ENCODE assay signal across 16 cellular contexts in genomic region chr1:225941220-225941948, GRCh38. TPM values are rescaled to one million over a fixed set of nuclear protein-coding genes. Genes with fewer than 3 reads are reported as not detected.
DNase-seq lines count a peak whose midpoint lies in the region; ATAC-seq and TF ChIP-seq lines count a peak whose summit lies in the region.
"Had no signal": no experiment of that assay in that cellular context is flagged by ENCODE, and none has a peak within 500 bp of the region (broad histone marks: within the 10 kb centered on the region; RNA-seq: fewer than 3 reads in every experiment).

Gene LEFTY2 (minus strand): TSS chr1:225941220. CDS start chr1:225941140, 80 bp downstream.

- intact Hi-C loops in Right ventricle myocardium inferior (cut with DNase I) (no loop called here), cardiac septum (cut with DNase I) (no loop called here), dorsolateral prefrontal cortex (cut with DNase I) (no loop called here)

- no peak within 1 kb of the TSS for H3K27ac Mint-ChIP-seq in glutamatergic neuron (ENCODE audit: unreplicated experiment)
- H3K27ac Mint-ChIP-seq: activated T-helper 17 cell treated with anti-CD3 and anti-CD28 coated beads, Interleukin-2, amount 50 U/mL, for 72 hours had no signal

- H3K4me1 Mint-ChIP-seq in glutamatergic neuron (ENCODE audit: low read depth, unreplicated experiment) = peaks cover 9% of the 10 kb centered on the region
- H3K4me1 Mint-ChIP-seq: activated T-helper 17 cell treated with anti-CD3 and anti-CD28 coated beads, Interleukin-2, amount 50 U/mL, for 72 hours had no signal

- H3K27ac ChIP-seq in neuronal stem cell (replicated peaks; ENCODE audit: low read length) (no peak within 1 kb of the TSS), dorsolateral prefrontal cortex (no peak within 1 kb of the TSS)
- H3K27ac ChIP-seq: foreskin keratinocyte had no signal

- H3K9me3 Mint-ChIP-seq in glutamatergic neuron (ENCODE audit: unreplicated experiment) = peaks cover 3% of the 10 kb centered on the region
- H3K9me3 Mint-ChIP-seq: activated T-helper 17 cell treated with anti-CD3 and anti-CD28 coated beads, Interleukin-2, amount 50 U/mL, for 72 hours had no signal

- no peak for TF ChIP-seq CTCF in glutamatergic neuron (IDR thresholded peaks at IDR 0.05; ENCODE audit: partially characterized antibody, unreplicated experiment)
- no peak for TF ChIP-seq CTCF in omental fat pad (IDR thresholded peaks at IDR 0.05)
- TF ChIP-seq CTCF in dorsolateral prefrontal cortex (IDR thresholded peaks at IDR 0.05 in 54 of 56, conservative IDR thresholded peaks at IDR 0.05 in 2 of 56; ENCODE audit: low read depth in 1 of 56, partially characterized antibody in 56 of 56) = no peak

- no peaks in the 10 kb centered on the region for H3K79me1 ChIP-seq in neuronal stem cell (ENCODE audit: low read depth, low read length)

- no peak within 1 kb of the TSS for H3K4me2 ChIP-seq in neuronal stem cell (ENCODE audit: insufficient read depth, low read length, poor library complexity, severe bottlenecking)

- no peaks in the 10 kb centered on the region for H3K9me3 ChIP-seq in neuronal stem cell (replicated peaks in 1 of 2; ENCODE audit: control insufficient read depth in 2 of 2, insufficient read depth in 1 of 2, low read depth in 1 of 2, low read length in 2 of 2)

- H2AK5ac ChIP-seq in neuronal stem cell (ENCODE audit: low read depth, low read length) = peak within 1 kb of the TSS; percentile 12

- WGBS in neuronal stem cell (ENCODE audit: extremely low coverage in 2 of 2, insufficient read length in 2 of 2, insufficient replicate concordance in 1 of 2), 2 donors = no CpG with 5 or more reads among the region's 6 CpGs

- H3K36me3 ChIP-seq in neuronal stem cell (replicated peaks in 1 of 2; ENCODE audit: control insufficient read depth in 2 of 2, insufficient read depth in 2 of 2, low read length in 2 of 2) = no peaks in the 10 kb centered on the region

- peak within 1 kb of the TSS; percentile 27 for H2BK12ac ChIP-seq in neuronal stem cell (ENCODE audit: low read length)

- H3K14ac ChIP-seq in neuronal stem cell (ENCODE audit: low read length) = peak within 1 kb of the TSS; percentile 39

- no peak for DNase-seq in Right ventricle myocardium inferior (ENCODE audit: missing footprints)
- no peak for DNase-seq in cardiac septum (ENCODE audit: low spot score)
- peak; percentile 24 for DNase-seq in glutamatergic neuron
- no peak for DNase-seq in neuronal stem cell (ENCODE audit: low spot score)
- DNase-seq in omental fat pad (ENCODE audit: low spot score) = no peak
- no peak for DNase-seq in NCI-H2171 (lab: John Stamatoyannopoulos, UW)
- no peak for DNase-seq in dorsolateral prefrontal cortex
- DNase-seq: 8988T; effector memory CD4-positive, alpha-beta T cell; foreskin keratinocyte; GF-D8 had no signal

- H3K4me3 ChIP-seq in neuronal stem cell (ENCODE audit: low read length in 2 of 2) = peak within 1 kb of the TSS in 1 of 2 donors; percentile 26
- no peak within 1 kb of the TSS for H3K4me3 ChIP-seq in dorsolateral prefrontal cortex

- peak within 1 kb of the TSS; percentile 26 for H2BK120ac ChIP-seq in neuronal stem cell (ENCODE audit: low read depth, low read length)

- H3K9ac ChIP-seq in neuronal stem cell (ENCODE audit: low read depth, low read length, poor library complexity) = no peak within 1 kb of the TSS

- H2BK15ac ChIP-seq in neuronal stem cell (ENCODE audit: low read length) = no peak within 1 kb of the TSS

- no peak within 1 kb of the TSS for H2BK5ac ChIP-seq in neuronal stem cell (ENCODE audit: low read length)

- H3K4me3 Mint-ChIP-seq in glutamatergic neuron (ENCODE audit: unreplicated experiment) = no peak within 1 kb of the TSS
- H3K4me3 Mint-ChIP-seq: activated T-helper 17 cell treated with anti-CD3 and anti-CD28 coated beads, Interleukin-2, amount 50 U/mL, for 72 hours had no signal

- peaks cover 0 to 11% (median 7%) of the 10 kb centered on the region in 3 experiments for H3K27me3 ChIP-seq in neuronal stem cell (ENCODE audit: control insufficient read depth in 3 of 3, insufficient read depth in 3 of 3, low read depth in 1 of 3, low read length in 3 of 3)
- peaks cover 0 to 5% (median 0%) of the 10 kb centered on the region in 45 donors for H3K27me3 ChIP-seq in dorsolateral prefrontal cortex

- no peak within 1 kb of the TSS for H4K8ac ChIP-seq in neuronal stem cell (ENCODE audit: low read depth, low read length)

- peak within 1 kb of the TSS; percentile 100 for H3K23ac ChIP-seq in neuronal stem cell (ENCODE audit: low read depth, low read length, poor library complexity)

- H2AFZ ChIP-seq in neuronal stem cell (ENCODE audit: low read length) = peak within 1 kb of the TSS; percentile 15

- H3K4ac ChIP-seq in neuronal stem cell (ENCODE audit: low read length) = no peak within 1 kb of the TSS

- peak within 1 kb of the TSS; percentile 79 for H3K18ac ChIP-seq in neuronal stem cell (ENCODE audit: low read length)

- H4K91ac ChIP-seq in neuronal stem cell (ENCODE audit: low read depth, low read length, poor library complexity) = no peak within 1 kb of the TSS

- peaks cover 31 to 34% of the 10 kb centered on the region in 2 donors for H3K4me1 ChIP-seq in neuronal stem cell (ENCODE audit: control insufficient read depth in 2 of 2, insufficient read depth in 1 of 2, low read depth in 1 of 2, low read length in 2 of 2)
- H3K4me1 ChIP-seq: foreskin keratinocyte had no signal

- peak; percentile 43 for ATAC-seq in Right ventricle myocardium inferior
- ATAC-seq in omental fat pad (ENCODE audit: low FRiP score) = no peak
- no peak for ATAC-seq in HG03095 (IDR thresholded peaks at IDR 0.05; ENCODE audit: unreplicated experiment)
- ATAC-seq: activated T-helper 17 cell treated with anti-CD3 and anti-CD28 coated beads, Interleukin-2, amount 50 U/mL, for 72 hours; foreskin keratinocyte had no signal

- no peaks in the 10 kb centered on the region for H3K36me3 Mint-ChIP-seq in glutamatergic neuron (ENCODE audit: unreplicated experiment)

- peaks cover 4% of the 10 kb centered on the region for H3K27me3 Mint-ChIP-seq in glutamatergic neuron (ENCODE audit: unreplicated experiment)

RNA-seq across cellular contexts. Expression of gene LEFTY2, which starts in this region (rescaled TPM):
- total RNA-seq in Right ventricle myocardium inferior = 0.19 TPM
- 0.65 TPM for total RNA-seq in cardiac septum
- 5.0 TPM for total RNA-seq in glutamatergic neuron (ENCODE audit: unreplicated experiment)
- polyA plus RNA-seq in neuronal stem cell (2013, experiment 1 of 2) = 0.11 TPM
- polyA plus RNA-seq in neuronal stem cell (2013, experiment 2 of 2) = 0.10 TPM
- 1 to 10 TPM in 1 of 4 donors, under 1 TPM in 2, not detected in 1; 0.36 to 4.5 (median 0.63) TPM for total RNA-seq in omental fat pad
- 1 to 10 TPM in 6 of 120 experiments, under 1 TPM in 12, not detected in 102; 0.23 to 2.2 (median 0.41) TPM for total RNA-seq in dorsolateral prefrontal cortex
- total RNA-seq: activated T-helper 17 cell treated with anti-CD3 and anti-CD28 coated beads, Interleukin-2, amount 50 U/mL, for 72 hours; foreskin keratinocyte; NCI-H460; T-helper 2 cell treated with Interferon-gamma antibody and Interleukin-4, amounts not matched to agents 100 ng/mL and 5 ng/mL, for 36 hours had no signal
- polyA plus RNA-seq: foreskin keratinocyte, keratinocyte had no signal

Comparison
In these comparisons a context has a peak if more than half of its experiments do, and no peak if none do; other contexts are left out.
1. Peak in ATAC-seq in Right ventricle myocardium inferior; RNA of the gene not detected or under 1 TPM.